1 cellular context compared by ENCODE assay signal in genomic region chr20:44215125-44215524, GRCh38.
TF ChIP-seq lines count a peak whose summit lies in the region.

No MANE protein-coding gene starts in this region.

TF ChIP-seq in HepG2, 621 proteins besides CTCF, POLR2A, EP300 and RAD21 (continued from another document and continues in another):
- TF ChIP-seq, protein P1, sequence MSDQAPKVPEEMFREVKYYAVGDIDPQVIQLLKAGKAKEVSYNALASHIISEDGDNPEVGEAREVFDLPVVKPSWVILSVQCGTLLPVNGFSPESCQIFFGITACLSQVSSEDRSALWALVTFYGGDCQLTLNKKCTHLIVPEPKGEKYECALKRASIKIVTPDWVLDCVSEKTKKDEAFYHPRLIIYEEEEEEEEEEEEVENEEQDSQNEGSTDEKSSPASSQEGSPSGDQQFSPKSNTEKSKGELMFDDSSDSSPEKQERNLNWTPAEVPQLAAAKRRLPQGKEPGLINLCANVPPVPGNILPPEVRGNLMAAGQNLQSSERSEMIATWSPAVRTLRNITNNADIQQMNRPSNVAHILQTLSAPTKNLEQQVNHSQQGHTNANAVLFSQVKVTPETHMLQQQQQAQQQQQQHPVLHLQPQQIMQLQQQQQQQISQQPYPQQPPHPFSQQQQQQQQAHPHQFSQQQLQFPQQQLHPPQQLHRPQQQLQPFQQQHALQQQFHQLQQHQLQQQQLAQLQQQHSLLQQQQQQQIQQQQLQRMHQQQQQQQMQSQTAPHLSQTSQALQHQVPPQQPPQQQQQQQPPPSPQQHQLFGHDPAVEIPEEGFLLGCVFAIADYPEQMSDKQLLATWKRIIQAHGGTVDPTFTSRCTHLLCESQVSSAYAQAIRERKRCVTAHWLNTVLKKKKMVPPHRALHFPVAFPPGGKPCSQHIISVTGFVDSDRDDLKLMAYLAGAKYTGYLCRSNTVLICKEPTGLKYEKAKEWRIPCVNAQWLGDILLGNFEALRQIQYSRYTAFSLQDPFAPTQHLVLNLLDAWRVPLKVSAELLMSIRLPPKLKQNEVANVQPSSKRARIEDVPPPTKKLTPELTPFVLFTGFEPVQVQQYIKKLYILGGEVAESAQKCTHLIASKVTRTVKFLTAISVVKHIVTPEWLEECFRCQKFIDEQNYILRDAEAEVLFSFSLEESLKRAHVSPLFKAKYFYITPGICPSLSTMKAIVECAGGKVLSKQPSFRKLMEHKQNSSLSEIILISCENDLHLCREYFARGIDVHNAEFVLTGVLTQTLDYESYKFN (CRISPR knock-in tag; conservative IDR thresholded peaks at IDR 0.05) = no peak
- TF ChIP-seq NFIB (CRISPR knock-in tag; IDR thresholded peaks at IDR 0.05; ENCODE audit: borderline replicate concordance) (no peak), RXRB (CRISPR knock-in tag; IDR thresholded peaks at IDR 0.05; ENCODE audit: borderline replicate concordance) (peak; percentile 64; the same call in 1 of the 2 replicates), ZSCAN22 (CRISPR knock-in tag; IDR thresholded peaks at IDR 0.05) (no peak), GATAD1 (CRISPR knock-in tag; IDR thresholded peaks at IDR 0.05) (peak; percentile 69), RARA (CRISPR knock-in tag; IDR thresholded peaks at IDR 0.05) (no peak), MED1 (CRISPR knock-in tag; IDR thresholded peaks at IDR 0.05) (no peak; the same call in 1 of the 2 replicates), RXRA (CRISPR knock-in tag; IDR thresholded peaks at IDR 0.05) (peak; percentile 40; the same call in 1 of the 2 replicates), ZNF768 (CRISPR knock-in tag; IDR thresholded peaks at IDR 0.05) (peak; percentile 81), ATF2 (CRISPR knock-in tag; IDR thresholded peaks at IDR 0.05) (0 out of 2 replicates have a peak, but pooled peaks have one; percentile 48), ZNF501 (CRISPR knock-in tag; IDR thresholded peaks at IDR 0.05) (peak; percentile 87), ZBTB26 (CRISPR knock-in tag; IDR thresholded peaks at IDR 0.05; ENCODE audit: borderline replicate concordance) (peak; percentile 75; the same call in 1 of the 2 replicates), ZNF160 (CRISPR knock-in tag; IDR thresholded peaks at IDR 0.05) (no peak), RBAK (CRISPR knock-in tag; IDR thresholded peaks at IDR 0.05) (no peak), TGIF2 (CRISPR knock-in tag; IDR thresholded peaks at IDR 0.05) (no peak), ZNF605 (CRISPR knock-in tag; IDR thresholded peaks at IDR 0.05) (no peak), ZNF274 (CRISPR knock-in tag; IDR thresholded peaks at IDR 0.05) (no peak), AFF4 (CRISPR knock-in tag; IDR thresholded peaks at IDR 0.05) (no peak), JDP2 (CRISPR knock-in tag; IDR thresholded peaks at IDR 0.05; ENCODE audit: borderline replicate concordance) (no peak), SALL1 (CRISPR knock-in tag; IDR thresholded peaks at IDR 0.05) (peak; percentile 45; the same call in 1 of the 2 replicates), ATF7 (IDR thresholded peaks at IDR 0.05) (no peak), ATF7 (CRISPR knock-in tag; IDR thresholded peaks at IDR 0.05) (no peak), HNRNPLL (IDR thresholded peaks at IDR 0.05; ENCODE audit: low read depth, low read length, poor library complexity, severe bottlenecking) (no peak), ARID4A (CRISPR knock-in tag; IDR thresholded peaks at IDR 0.05; ENCODE audit: borderline replicate concordance) (no peak), ZNF547 (CRISPR knock-in tag; IDR thresholded peaks at IDR 0.05) (no peak), POGK (CRISPR knock-in tag; conservative IDR thresholded peaks at IDR 0.05) (no peak), CBX5 (CRISPR knock-in tag; IDR thresholded peaks at IDR 0.05; ENCODE audit: borderline replicate concordance) (peak; percentile 71; the same call in 1 of the 2 replicates), ZNF564 (CRISPR knock-in tag; IDR thresholded peaks at IDR 0.05) (no peak), NFKB2 (CRISPR knock-in tag; IDR thresholded peaks at IDR 0.05; ENCODE audit: borderline replicate concordance) (0 out of 2 replicates have a peak, but pooled peaks have one; percentile 20), KDM1A (CRISPR knock-in tag; IDR thresholded peaks at IDR 0.05) (no peak), ZKSCAN1 (IDR thresholded peaks at IDR 0.05; ENCODE audit: low read length) (no peak), ZNF773 (CRISPR knock-in tag; IDR thresholded peaks at IDR 0.05; ENCODE audit: borderline replicate concordance) (no peak), PHB2 (IDR thresholded peaks at IDR 0.05; ENCODE audit: partially characterized antibody) (no peak), SMC3 (IDR thresholded peaks at IDR 0.05; ENCODE audit: low read length) (peak; percentile 92), ZNF580 (CRISPR knock-in tag; IDR thresholded peaks at IDR 0.05; ENCODE audit: borderline replicate concordance, low read depth) (peak; percentile 33; the same call in 1 of the 2 replicates), STAG1 (CRISPR knock-in tag; IDR thresholded peaks at IDR 0.05) (peak; percentile 99), NFE2L2 (IDR thresholded peaks at IDR 0.05; ENCODE audit: low read length) (0 out of 2 replicates have a peak, but pooled peaks have one; percentile 27), SRY (CRISPR knock-in tag; IDR thresholded peaks at IDR 0.05) (no peak)
- TF ChIP-seq, protein P2, sequence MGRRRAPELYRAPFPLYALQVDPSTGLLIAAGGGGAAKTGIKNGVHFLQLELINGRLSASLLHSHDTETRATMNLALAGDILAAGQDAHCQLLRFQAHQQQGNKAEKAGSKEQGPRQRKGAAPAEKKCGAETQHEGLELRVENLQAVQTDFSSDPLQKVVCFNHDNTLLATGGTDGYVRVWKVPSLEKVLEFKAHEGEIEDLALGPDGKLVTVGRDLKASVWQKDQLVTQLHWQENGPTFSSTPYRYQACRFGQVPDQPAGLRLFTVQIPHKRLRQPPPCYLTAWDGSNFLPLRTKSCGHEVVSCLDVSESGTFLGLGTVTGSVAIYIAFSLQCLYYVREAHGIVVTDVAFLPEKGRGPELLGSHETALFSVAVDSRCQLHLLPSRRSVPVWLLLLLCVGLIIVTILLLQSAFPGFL (CRISPR knock-in tag; IDR thresholded peaks at IDR 0.05) = no peak
- TF ChIP-seq, protein P3, sequence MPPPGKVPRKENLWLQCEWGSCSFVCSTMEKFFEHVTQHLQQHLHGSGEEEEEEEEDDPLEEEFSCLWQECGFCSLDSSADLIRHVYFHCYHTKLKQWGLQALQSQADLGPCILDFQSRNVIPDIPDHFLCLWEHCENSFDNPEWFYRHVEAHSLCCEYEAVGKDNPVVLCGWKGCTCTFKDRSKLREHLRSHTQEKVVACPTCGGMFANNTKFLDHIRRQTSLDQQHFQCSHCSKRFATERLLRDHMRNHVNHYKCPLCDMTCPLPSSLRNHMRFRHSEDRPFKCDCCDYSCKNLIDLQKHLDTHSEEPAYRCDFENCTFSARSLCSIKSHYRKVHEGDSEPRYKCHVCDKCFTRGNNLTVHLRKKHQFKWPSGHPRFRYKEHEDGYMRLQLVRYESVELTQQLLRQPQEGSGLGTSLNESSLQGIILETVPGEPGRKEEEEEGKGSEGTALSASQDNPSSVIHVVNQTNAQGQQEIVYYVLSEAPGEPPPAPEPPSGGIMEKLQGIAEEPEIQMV (CRISPR knock-in tag; IDR thresholded peaks at IDR 0.05; ENCODE audit: low read depth) = no peak
- TF ChIP-seq, protein P4, sequence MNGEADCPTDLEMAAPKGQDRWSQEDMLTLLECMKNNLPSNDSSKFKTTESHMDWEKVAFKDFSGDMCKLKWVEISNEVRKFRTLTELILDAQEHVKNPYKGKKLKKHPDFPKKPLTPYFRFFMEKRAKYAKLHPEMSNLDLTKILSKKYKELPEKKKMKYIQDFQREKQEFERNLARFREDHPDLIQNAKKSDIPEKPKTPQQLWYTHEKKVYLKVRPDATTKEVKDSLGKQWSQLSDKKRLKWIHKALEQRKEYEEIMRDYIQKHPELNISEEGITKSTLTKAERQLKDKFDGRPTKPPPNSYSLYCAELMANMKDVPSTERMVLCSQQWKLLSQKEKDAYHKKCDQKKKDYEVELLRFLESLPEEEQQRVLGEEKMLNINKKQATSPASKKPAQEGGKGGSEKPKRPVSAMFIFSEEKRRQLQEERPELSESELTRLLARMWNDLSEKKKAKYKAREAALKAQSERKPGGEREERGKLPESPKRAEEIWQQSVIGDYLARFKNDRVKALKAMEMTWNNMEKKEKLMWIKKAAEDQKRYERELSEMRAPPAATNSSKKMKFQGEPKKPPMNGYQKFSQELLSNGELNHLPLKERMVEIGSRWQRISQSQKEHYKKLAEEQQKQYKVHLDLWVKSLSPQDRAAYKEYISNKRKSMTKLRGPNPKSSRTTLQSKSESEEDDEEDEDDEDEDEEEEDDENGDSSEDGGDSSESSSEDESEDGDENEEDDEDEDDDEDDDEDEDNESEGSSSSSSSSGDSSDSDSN (CRISPR knock-in tag; IDR thresholded peaks at IDR 0.05) = no peak
